8 cellular contexts compared by ENCODE assay signal in genomic region chr12:54596526-54596946, GRCh38. TPM values are rescaled to one million over a fixed set of nuclear protein-coding genes. Genes with fewer than 3 reads are reported as not detected.
A peak's percentile ranks its signal among the peaks of the same experiment; 100 is the strongest.
DNase-seq lines count a peak whose midpoint lies in the region; ATAC-seq, FAIRE-seq and TF ChIP-seq lines count a peak whose summit lies in the region.

No MANE protein-coding gene starts in this region.

- H3K27ac ChIP-seq in A549, result no peak overlapping the region

- H3K27ac Mint-ChIP-seq in stimulated activated effector memory CD8-positive, alpha-beta T cell treated with anti-CD3 and anti-CD28 coated beads, Interleukin-12 subunit alpha, Interleukin-12 subunit beta, amount 100 ng/mL, for 72 hours, result no peak overlapping the region

- no peak for TF ChIP-seq POLR2A in A549 (IDR thresholded peaks at IDR 0.05; ENCODE audit: low read length)
- no peak for TF ChIP-seq POLR2A in erythroblast (IDR thresholded peaks at IDR 0.05; ENCODE audit: low read length)

- H3K4me2 ChIP-seq in A549, result no peak overlapping the region

- no peak for FAIRE-seq in A549 (lab: Jason Lieb, UNC)

- H3K4me3 Mint-ChIP-seq in stimulated activated effector memory CD8-positive, alpha-beta T cell treated with anti-CD3 and anti-CD28 coated beads, Interleukin-12 subunit alpha, Interleukin-12 subunit beta, amount 100 ng/mL, for 72 hours, result no peak overlapping the region

- POLR2A ChIA-PET in A549 (lab: Yijun Ruan, JAX), result interaction anchor here (0.8 kb wide), 1 partner anchor 13 kb away, joined by 3 read pairs; no protein-coding TSS in a partner anchor

- TF ChIP-seq RAD21 in A549 (conservative IDR thresholded peaks at IDR 0.05 in 1 of 2, IDR thresholded peaks at IDR 0.05 in 1 of 2), result peak; percentile 43 to 56; a peak in 4 of 5 replicates

- H3K9me3 ChIP-seq in A549, result no peaks in the 10 kb centered on the region

- no peak overlapping the region for H3K4me3 ChIP-seq in A549

- TF ChIP-seq EP300 in A549 (IDR thresholded peaks at IDR 0.05), result no peak

- no peaks in the 10 kb centered on the region for H3K9me3 Mint-ChIP-seq in stimulated activated effector memory CD8-positive, alpha-beta T cell treated with anti-CD3 and anti-CD28 coated beads, Interleukin-12 subunit alpha, Interleukin-12 subunit beta, amount 100 ng/mL, for 72 hours

- in situ Hi-C loops in GM13977 (cut with MboI; ENCODE audit: low pct_unique_long_range_greater_than_20kb, low sequenced_read_pairs, unreplicated experiment), result no loop called here

- H3K4me1 Mint-ChIP-seq in stimulated activated effector memory CD8-positive, alpha-beta T cell treated with anti-CD3 and anti-CD28 coated beads, Interleukin-12 subunit alpha, Interleukin-12 subunit beta, amount 100 ng/mL, for 72 hours, result no peaks in the 10 kb centered on the region

- WGBS in A549 (ENCODE audit: missing lambda C conversion rate), result 6% methylated on average over 3 of the region's 3 CpGs

- TF ChIP-seq CTCF in A549 (IDR thresholded peaks at IDR 0.05), result peak; percentile 86
- peak; percentile 80 for TF ChIP-seq CTCF in GM13977 (IDR thresholded peaks at IDR 0.05; ENCODE audit: extremely low read depth, insufficient read depth, missing control alignments)

- CTCF ChIA-PET in A549 (lab: Yijun Ruan, JAX), result interaction anchor here (0.6 to 5.8 kb wide), 17 partner anchors 9 to 362 kb away, joined by 3 to 100 read pairs (median 3); no protein-coding TSS in a partner anchor

- no peaks in the 10 kb centered on the region for H3K4me1 ChIP-seq in A549

- ATAC-seq in A549, result peak; percentile 70 to 92
- peak; percentile 53 for ATAC-seq in stimulated activated effector memory CD8-positive, alpha-beta T cell treated with anti-CD3 and anti-CD28 coated beads, Interleukin-12 subunit alpha, Interleukin-12 subunit beta, amount 100 ng/mL, for 72 hours

- DNase-seq in A549 (ENCODE audit: low read depth in 1 of 2, low spot score in 1 of 2) (peak; percentile 60 to 72), GM13977 (ENCODE audit: low spot score) (no peak), NCI-H69 (lab: John Stamatoyannopoulos, UW) (peak; percentile 54), erythroblast (lab: John Stamatoyannopoulos, UW) (peak; percentile 39 to 66), myocyte (ENCODE audit: low read depth) (peak; percentile 77), NCI-H446 treated with DMSO at 0.1 percent for 48 hours (lab: John Stamatoyannopoulos, UW) (no peak)
- DNase-seq in activated CD8-positive, alpha-beta memory T cell treated with anti-CD3 and anti-CD28 coated beads, Interleukin-2, amount 50 U/mL, for 24 hours (ENCODE audit: extremely low read depth), result peak; percentile 18
- DNase-seq in stimulated activated effector memory CD8-positive, alpha-beta T cell treated with anti-CD3 and anti-CD28 coated beads, Interleukin-12 subunit alpha, Interleukin-12 subunit beta, amount 100 ng/mL, for 72 hours (ENCODE audit: low spot score in 2 of 2), result peak; percentile 37 to 67

- no peaks in the 10 kb centered on the region for H3K36me3 Mint-ChIP-seq in stimulated activated effector memory CD8-positive, alpha-beta T cell treated with anti-CD3 and anti-CD28 coated beads, Interleukin-12 subunit alpha, Interleukin-12 subunit beta, amount 100 ng/mL, for 72 hours

TF ChIP-seq in A549, 52 proteins besides CTCF, POLR2A, EP300 and RAD21:
- TF ChIP-seq BHLHE40 (IDR thresholded peaks at IDR 0.05; ENCODE audit: low read depth, low read length) (no peak), SMC3 (IDR thresholded peaks at IDR 0.05) (peak; percentile 35; the same call in 2 of the 3 replicates), NPAS2 (CRISPR knock-in tag; IDR thresholded peaks at IDR 0.05; ENCODE audit: borderline replicate concordance) (no peak), NR3C1 (IDR thresholded peaks at IDR 0.05) (no peak), ZFP36 (IDR thresholded peaks at IDR 0.05; ENCODE audit: borderline replicate concordance, partially characterized antibody) (no peak)

RNA-seq across cellular contexts. Expression of gene PPP1R1A, which starts 8.1 kb away (rescaled TPM):
- polyA plus RNA-seq in A549 (2011; rRNA removed), result not detected in 2 replicates
- 0.01 and 0.03 TPM in 2 replicates for polyA plus RNA-seq in A549 (2012; cell fraction: cytosol; rRNA removed)
- polyA plus RNA-seq in A549 (2012; cell fraction: nucleus; rRNA removed), result not detected in 2 replicates
- 0.09 TPM in 1 of 3 replicates, not detected in the others for polyA plus RNA-seq in A549 (2017; fragmentation: RNase III; extraction: RNeasy Plus Mini Kit Qiagen cat#74134 plus additional on column Dnase treatment)
- polyA minus RNA-seq in A549 (2011; rRNA and poly(A)+ RNA removed), result 0.10 TPM in 1 of 2 replicates, not detected in the other
- total RNA-seq in myocyte, result 0.21 and 0.83 TPM in 2 replicates
- polyA plus RNA-seq in myocyte (2012), result 0.20 TPM

RNA-seq across cellular contexts. Expression of gene LACRT, which starts 38.2 kb away (rescaled TPM):
- polyA plus RNA-seq in A549 (2011; rRNA removed), result not detected in 2 replicates
- not detected in 2 replicates for polyA plus RNA-seq in A549 (2012; cell fraction: cytosol; rRNA removed)
- polyA plus RNA-seq in A549 (2012; cell fraction: nucleus; rRNA removed), result not detected in 2 replicates
- not detected in 3 replicates for polyA plus RNA-seq in A549 (2017; fragmentation: RNase III; extraction: RNeasy Plus Mini Kit Qiagen cat#74134 plus additional on column Dnase treatment)
- not detected in 2 replicates for polyA minus RNA-seq in A549 (2011; rRNA and poly(A)+ RNA removed)
- not detected in 2 replicates for total RNA-seq in myocyte
- not detected for polyA plus RNA-seq in myocyte (2012)

RNA-seq across cellular contexts. Expression of gene PDE1B, which starts 47.1 kb away (rescaled TPM):
- 0.08 TPM in 1 of 2 replicates, not detected in the other for polyA plus RNA-seq in A549 (2011; rRNA removed)
- 0.03 TPM in 2 replicates for polyA plus RNA-seq in A549 (2012; cell fraction: cytosol; rRNA removed)
- 0.05 and 0.07 TPM in 2 replicates for polyA plus RNA-seq in A549 (2012; cell fraction: nucleus; rRNA removed)
- 0.04 to 0.05 TPM in 2 of 3 replicates, not detected in the other for polyA plus RNA-seq in A549 (2017; fragmentation: RNase III; extraction: RNeasy Plus Mini Kit Qiagen cat#74134 plus additional on column Dnase treatment)
- polyA minus RNA-seq in A549 (2011; rRNA and poly(A)+ RNA removed), result 0.25 TPM in 1 of 2 replicates, not detected in the other
- 0.03 TPM in 1 of 2 replicates, not detected in the other for total RNA-seq in myocyte
- not detected for polyA plus RNA-seq in myocyte (2012)

RNA-seq across cellular contexts. Expression of gene DCD, which starts 51.6 kb away (rescaled TPM):
- not detected in 2 replicates for polyA plus RNA-seq in A549 (2011; rRNA removed)
- polyA plus RNA-seq in A549 (2012; cell fraction: cytosol; rRNA removed), result not detected in 2 replicates
- polyA plus RNA-seq in A549 (2012; cell fraction: nucleus; rRNA removed), result not detected in 2 replicates
- not detected in 3 replicates for polyA plus RNA-seq in A549 (2017; fragmentation: RNase III; extraction: RNeasy Plus Mini Kit Qiagen cat#74134 plus additional on column Dnase treatment)
- polyA minus RNA-seq in A549 (2011; rRNA and poly(A)+ RNA removed), result not detected in 2 replicates
- total RNA-seq in myocyte, result not detected in 2 replicates
- not detected for polyA plus RNA-seq in myocyte (2012)

Comparison
In these comparisons a context has a peak if more than half of its experiments do, and no peak if none do; other contexts are left out.
1. DNase-seq: peak in A549 (2 of 2), NCI-H69 (single experiment), activated CD8-positive, alpha-beta memory T cell treated with anti-CD3 and anti-CD28 coated beads, Interleukin-2, amount 50 U/mL, for 24 hours (single experiment), erythroblast (2 of 2), myocyte (single experiment) and stimulated activated effector memory CD8-positive, alpha-beta T cell treated with anti-CD3 and anti-CD28 coated beads, Interleukin-12 subunit alpha, Interleukin-12 subunit beta, amount 100 ng/mL, for 72 hours (2 of 2); none in GM13977 (single experiment) and NCI-H446 treated with DMSO at 0.1 percent for 48 hours (single experiment).